In genomic region chr4:129113438-129113837, GRCh38 we compare ENCODE assay signal across 33 cellular contexts.
"Had no signal": no experiment of that assay in that cellular context is flagged by ENCODE, and none has a peak within 500 bp of the region (broad histone marks: within the 10 kb centered on the region; RNA-seq: fewer than 3 reads in every experiment).

No MANE protein-coding gene starts in this region.

- H3K36me3 ChIP-seq: MG63 had no signal

- H3K27me3 ChIP-seq: MG63 had no signal

- H3K4me3 ChIP-seq: MG63 had no signal

- DNase-seq: Karpas-422, Kasumi-1, MG63, MM.1S, MV-4-11, NCI-H1048, NCI-H1092, NCI-H1092 treated with DMSO at 0.1 percent for 48 hours, NCI-H1105, NCI-H1105 treated with DMSO at 0.1 percent for 48 hours, NCI-H1417 treated with DMSO at 0.1 percent for 48 hours, NCI-H1436, NCI-H1436 treated with DMSO at 0.1 percent for 48 hours, NCI-H146, NCI-H1694, NCI-H1694 treated with DMSO at 0.1 percent for 48 hours, NCI-H187, NCI-H187 treated with DMSO at 0.1 percent for 48 hours, NCI-H1930, NCI-H2029, NCI-H2029 treated with DMSO at 0.1 percent for 48 hours, NCI-H2081, NCI-H2081 treated with DMSO at 0.1 percent for 48 hours, NCI-H2107, NCI-H2171, NCI-H2171 treated with DMSO at 0.1 percent for 48 hours, NCI-H2227 treated with DMSO at 0.1 percent for 48 hours, NCI-H226, NCI-H345, NCI-H446, NCI-H446 treated with DMSO at 0.1 percent for 48 hours, NCI-H510A, NCI-H510A treated with DMSO at 0.1 percent for 48 hours had no signal

- H3K9me3 ChIP-seq: MG63 had no signal
